In the genomic region with DNA sequence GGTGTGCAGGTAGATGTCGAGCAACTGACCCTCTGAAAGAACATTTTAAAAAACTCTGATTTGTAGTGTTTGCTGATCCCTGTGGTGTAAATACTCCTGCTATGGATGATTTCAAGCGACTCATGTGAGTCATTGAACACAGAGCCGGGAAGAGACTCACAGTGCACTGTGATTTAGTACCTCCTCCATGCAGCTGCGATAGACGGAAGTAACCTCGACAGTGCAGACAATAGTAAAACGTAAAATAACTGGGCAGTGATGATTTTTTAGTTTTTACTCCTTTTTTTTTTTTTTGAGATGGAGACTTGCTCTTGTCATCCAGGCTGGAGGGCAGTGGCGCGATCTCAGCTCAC, we compare ENCODE assay signal across 16 cellular contexts. TPM values are rescaled to one million over a fixed set of nuclear protein-coding genes. Genes with fewer than 3 reads are reported as not detected.
DNase-seq lines count a peak whose midpoint lies in the region; ATAC-seq and TF ChIP-seq lines count a peak whose summit lies in the region.
"Had no signal": no experiment of that assay in that cellular context is flagged by ENCODE, and none has a peak within 500 bp of the region (broad histone marks: within the 10 kb centered on the region; RNA-seq: fewer than 3 reads in every experiment).

No MANE protein-coding gene starts in this region.

- no peaks in the 10 kb centered on the region for H3K36me3 ChIP-seq in HEK293 (ENCODE audit: control insufficient read depth in 2 of 2, insufficient read depth in 1 of 2, low read length in 2 of 2)
- H3K36me3 ChIP-seq in naive thymus-derived CD4-positive, alpha-beta T cell (ENCODE audit: control insufficient read depth in 2 of 3, insufficient read depth in 3 of 3, low read length in 3 of 3) = peaks cover 0 to 6% (median 0%) of the 10 kb centered on the region in 3 experiments
- H3K36me3 ChIP-seq: esophagus squamous epithelium, neutrophil, SJSA1 had no signal

- no peaks in the 10 kb centered on the region for H3K9me3 ChIP-seq in HEK293 (ENCODE audit: control insufficient read depth, insufficient read depth, low read depth, low read length)
- H3K9me3 ChIP-seq in naive thymus-derived CD4-positive, alpha-beta T cell (ENCODE audit: control insufficient read depth in 2 of 3, low read length in 3 of 3) = no peaks in the 10 kb centered on the region
- H3K9me3 ChIP-seq: esophagus squamous epithelium, neutrophil, SJSA1 had no signal

- no peak for TF ChIP-seq CTCF in HEK293 (tag by site-specific recombination; IDR thresholded peaks at IDR 0.05)

- H3K4me1 ChIP-seq in HEK293 (ENCODE audit: control insufficient read depth, insufficient read depth, low read length) = no peaks in the 10 kb centered on the region
- peaks cover 0 to 45% of the 10 kb centered on the region in 2 donors for H3K4me1 ChIP-seq in naive thymus-derived CD4-positive, alpha-beta T cell (ENCODE audit: control insufficient read depth in 2 of 2, insufficient read depth in 2 of 2, low read length in 2 of 2)
- H3K4me1 ChIP-seq: SJSA1 had no signal

- CTCF ChIA-PET in HEK293 (lab: Yijun Ruan, JAX) = interaction anchor here (0.5 to 5.7 kb wide), 17 partner anchors 9 to 426 kb away, joined by 3 to 58 read pairs (median 4); partner anchors contain the start of gene TBX21
- CTCF ChIA-PET in activated CD4-positive, alpha-beta memory T cell treated with anti-CD3 and anti-CD28 coated beads, Interleukin-2, amount 10 ng/mL, durations not matched to agents 7 days and 5 days (lab: Charles Lee) = interaction anchor here (0.7 to 11.0 kb wide), 9 partner anchors 8 to 93 kb away, joined by 3 to 116 read pairs (median 4); partner anchors contain the start of genes LRRC46, MRPL10 and TBX21
- CTCF ChIA-PET in naive thymus-derived CD4-positive, alpha-beta T cell (lab: Charles Lee) = interaction anchor here (0.6 to 2.8 kb wide), 8 partner anchors 9 to 574 kb away, joined by 3 to 10 read pairs (median 4); partner anchors contain the start of gene TBX21

- intact Hi-C loops in naive thymus-derived CD4-positive, alpha-beta T cell (cut with micrococcal nuclease) = loop anchor here (1.0 to 2.0 kb wide), 5 partner anchors 8 to 513 kb away; partner anchors contain the start of gene TBX21 (in 1 of the 2)

- H3K4me3 Mint-ChIP-seq in activated T-cell treated with anti-CD3 and anti-CD28 coated beads, Interleukin-2, amount 50 U/mL, for 4 hours = peak overlapping the region; percentile 35
- peak overlapping the region; percentile 64 for H3K4me3 Mint-ChIP-seq in activated CD4-positive, alpha-beta memory T cell treated with anti-CD3 and anti-CD28 coated beads, Interleukin-2, amount 10 ng/mL, durations not matched to agents 7 days and 5 days
- H3K4me3 Mint-ChIP-seq in naive thymus-derived CD4-positive, alpha-beta T cell = peak overlapping the region in 2 of 10 donors; percentile 22 to 32
- H3K4me3 Mint-ChIP-seq: type B pancreatic cell had no signal

- no peaks in the 10 kb centered on the region for H3K27me3 Mint-ChIP-seq in activated T-cell treated with anti-CD3 and anti-CD28 coated beads, Interleukin-2, amount 50 U/mL, for 4 hours (ENCODE audit: low read depth)
- no peaks in the 10 kb centered on the region for H3K27me3 Mint-ChIP-seq in activated CD4-positive, alpha-beta memory T cell treated with anti-CD3 and anti-CD28 coated beads, Interleukin-2, amount 10 ng/mL, durations not matched to agents 7 days and 5 days
- H3K27me3 Mint-ChIP-seq in naive thymus-derived CD4-positive, alpha-beta T cell = no peaks in the 10 kb centered on the region

- POLR2A ChIA-PET in HEK293 (lab: Yijun Ruan, JAX) = interaction anchor here (1.4 kb wide), 1 partner anchor 37 kb away, joined by 3 read pairs; no protein-coding TSS in a partner anchor
- POLR2A ChIA-PET in activated CD4-positive, alpha-beta memory T cell treated with anti-CD3 and anti-CD28 coated beads, Interleukin-2, amount 10 ng/mL, durations not matched to agents 7 days and 5 days (lab: Charles Lee) = interaction anchor here (0.7 to 19.8 kb wide), 7 partner anchors 9 to 154 kb away, joined by 3 to 463 read pairs (median 4); partner anchors contain the start of genes KPNB1, TBKBP1 and TBX21
- POLR2A ChIA-PET in naive thymus-derived CD4-positive, alpha-beta T cell (lab: Charles Lee) = no interaction called here

- H3K36me3 Mint-ChIP-seq in activated T-cell treated with anti-CD3 and anti-CD28 coated beads, Interleukin-2, amount 50 U/mL, for 4 hours (ENCODE audit: insufficient read depth) = peaks cover 43% of the 10 kb centered on the region
- H3K36me3 Mint-ChIP-seq in activated CD4-positive, alpha-beta memory T cell treated with anti-CD3 and anti-CD28 coated beads, Interleukin-2, amount 10 ng/mL, durations not matched to agents 7 days and 5 days (ENCODE audit: low read depth) = peaks cover 61% of the 10 kb centered on the region
- peaks cover 0 to 3% (median 0%) of the 10 kb centered on the region in 5 donors for H3K36me3 Mint-ChIP-seq in naive thymus-derived CD4-positive, alpha-beta T cell
- H3K36me3 Mint-ChIP-seq: type B pancreatic cell had no signal

- H3K27ac ChIP-seq in HEK293 (ENCODE audit: extremely low read depth, low read depth, low read length) = no peak overlapping the region
- H3K27ac ChIP-seq in naive thymus-derived CD4-positive, alpha-beta T cell (ENCODE audit: low read depth, low read length) = no peak overlapping the region
- H3K27ac ChIP-seq: esophagus squamous epithelium, neutrophil, SJSA1 had no signal

- H3K4me3 ChIP-seq in HEK293 (ENCODE audit: low read depth, low read length) = no peak overlapping the region
- peak overlapping the region; percentile 31 for H3K4me3 ChIP-seq in naive thymus-derived CD4-positive, alpha-beta T cell (ENCODE audit: low read length)
- H3K4me3 ChIP-seq: esophagus squamous epithelium, SJSA1 had no signal

- no peaks in the 10 kb centered on the region for H3K9me3 Mint-ChIP-seq in activated T-cell treated with anti-CD3 and anti-CD28 coated beads, Interleukin-2, amount 50 U/mL, for 4 hours
- no peaks in the 10 kb centered on the region for H3K9me3 Mint-ChIP-seq in activated CD4-positive, alpha-beta memory T cell treated with anti-CD3 and anti-CD28 coated beads, Interleukin-2, amount 10 ng/mL, durations not matched to agents 7 days and 5 days
- H3K9me3 Mint-ChIP-seq in naive thymus-derived CD4-positive, alpha-beta T cell = no peaks in the 10 kb centered on the region
- H3K9me3 Mint-ChIP-seq: type B pancreatic cell had no signal

- DNase-seq in activated T-cell treated with anti-CD3 and anti-CD28 coated beads, Interleukin-2, amount 50 U/mL, for 4 hours = no peak
- no peak for DNase-seq in activated T-cell treated with anti-CD3 and anti-CD28 coated beads, Interleukin-2, amount 50 U/mL, for 1 hour
- no peak for DNase-seq in activated CD4-positive, alpha-beta memory T cell treated with anti-CD3 and anti-CD28 coated beads, Interleukin-2, amount 10 ng/mL, durations not matched to agents 7 days and 5 days
- DNase-seq in naive thymus-derived CD4-positive, alpha-beta T cell = no peak
- DNase-seq in KBM-7 (no peak), HK-2 (ENCODE audit: unreplicated experiment) (no peak)
- DNase-seq: activated CD4-positive, alpha-beta T cell treated with anti-CD3 and anti-CD28 coated beads for 4 hours; esophagus squamous epithelium; NCI-H2081 treated with DMSO at 0.1 percent for 48 hours; right cardiac atrium; T1000 had no signal

- ATAC-seq in activated T-cell treated with anti-CD3 and anti-CD28 coated beads, Interleukin-2, amount 50 U/mL, for 4 hours = peak in 1 of 2 donors; percentile 25
- peak; percentile 20 for ATAC-seq in naive thymus-derived CD4-positive, alpha-beta T cell
- no peak for ATAC-seq in GM19023 (IDR thresholded peaks at IDR 0.05; ENCODE audit: unreplicated experiment)
- ATAC-seq: right cardiac atrium had no signal

- in situ Hi-C loops in KBM-7 (cut with MboI; ENCODE audit: low pct_unique_long_range_greater_than_20kb, low sequenced_read_pairs) = no loop called here

- peaks cover 43% of the 10 kb centered on the region for H3K4me1 Mint-ChIP-seq in activated T-cell treated with anti-CD3 and anti-CD28 coated beads, Interleukin-2, amount 50 U/mL, for 4 hours (ENCODE audit: low read depth)
- peaks cover 58% of the 10 kb centered on the region for H3K4me1 Mint-ChIP-seq in activated CD4-positive, alpha-beta memory T cell treated with anti-CD3 and anti-CD28 coated beads, Interleukin-2, amount 10 ng/mL, durations not matched to agents 7 days and 5 days
- H3K4me1 Mint-ChIP-seq in naive thymus-derived CD4-positive, alpha-beta T cell = peaks cover 0 to 45% (median 12%) of the 10 kb centered on the region in 7 donors

- H3K27me3 ChIP-seq in naive thymus-derived CD4-positive, alpha-beta T cell (ENCODE audit: control insufficient read depth in 2 of 2, insufficient read depth in 2 of 2, low read length in 2 of 2) = no peaks in the 10 kb centered on the region

- H3K27ac Mint-ChIP-seq in activated CD4-positive, alpha-beta memory T cell treated with anti-CD3 and anti-CD28 coated beads, Interleukin-2, amount 10 ng/mL, durations not matched to agents 7 days and 5 days = peak overlapping the region; percentile 85
- H3K27ac Mint-ChIP-seq in naive thymus-derived CD4-positive, alpha-beta T cell = peak overlapping the region in 2 of 9 donors; percentile 10 to 22
- H3K27ac Mint-ChIP-seq: type B pancreatic cell had no signal

TF ChIP-seq in HEK293, 187 proteins besides CTCF, POLR2A, EP300 and RAD21:
- TF ChIP-seq ZNF202 (tag by site-specific recombination; IDR thresholded peaks at IDR 0.05; ENCODE audit: borderline replicate concordance) = no peak
- TF ChIP-seq ZNF112 (tag by site-specific recombination; IDR thresholded peaks at IDR 0.05) = peak; percentile 89

RNA-seq across cellular contexts. Expression of gene TBX21, which starts 8.7 kb away (rescaled TPM):
- total RNA-seq in activated T-cell treated with anti-CD3 and anti-CD28 coated beads, Interleukin-2, amount 50 U/mL, for 4 hours = 100 to 1,000 TPM in 2 of 3 donors, 10 to 100 TPM in 1; 77.8 to 111 (median 101) TPM
- 10 to 100 TPM; 58.3 to 61.1 TPM for total RNA-seq in activated CD4-positive, alpha-beta memory T cell treated with anti-CD3 and anti-CD28 coated beads, Interleukin-2, amount 10 ng/mL, durations not matched to agents 7 days and 5 days
- total RNA-seq in naive thymus-derived CD4-positive, alpha-beta T cell = 10 to 100 TPM in 2 of 5 experiments, 1 to 10 TPM in 3; 1.3 to 38.6 (median 4.5) TPM
- polyA plus RNA-seq in naive thymus-derived CD4-positive, alpha-beta T cell = under 1 TPM; 0.13 to 0.43 TPM
- total RNA-seq: SJSA1 had no signal

RNA-seq across cellular contexts. Expression of gene TBKBP1, which starts 47.8 kb away (rescaled TPM):
- 10 to 100 TPM; 24.4 to 34.7 (median 24.6) TPM for total RNA-seq in activated T-cell treated with anti-CD3 and anti-CD28 coated beads, Interleukin-2, amount 50 U/mL, for 4 hours
- total RNA-seq in activated CD4-positive, alpha-beta memory T cell treated with anti-CD3 and anti-CD28 coated beads, Interleukin-2, amount 10 ng/mL, durations not matched to agents 7 days and 5 days = 1 to 10 TPM; 7.0 TPM
- 10 to 100 TPM in 1 of 5 experiments, 1 to 10 TPM in 4; 1.9 to 13.3 (median 2.9) TPM for total RNA-seq in naive thymus-derived CD4-positive, alpha-beta T cell
- under 1 TPM in 1 of 2 donors, not detected in 1; 0.08 TPM for polyA plus RNA-seq in naive thymus-derived CD4-positive, alpha-beta T cell
